Comparison of ENCODE assay signal across 1 cellular context in genomic region chr14:28774764-28775738, GRCh38.
TF ChIP-seq lines count a peak whose summit lies in the region.

No MANE protein-coding gene starts in this region.

TF ChIP-seq in HepG2, 621 proteins besides CTCF, POLR2A, EP300 and RAD21 (continued from another document):
- TF ChIP-seq, protein P1, sequence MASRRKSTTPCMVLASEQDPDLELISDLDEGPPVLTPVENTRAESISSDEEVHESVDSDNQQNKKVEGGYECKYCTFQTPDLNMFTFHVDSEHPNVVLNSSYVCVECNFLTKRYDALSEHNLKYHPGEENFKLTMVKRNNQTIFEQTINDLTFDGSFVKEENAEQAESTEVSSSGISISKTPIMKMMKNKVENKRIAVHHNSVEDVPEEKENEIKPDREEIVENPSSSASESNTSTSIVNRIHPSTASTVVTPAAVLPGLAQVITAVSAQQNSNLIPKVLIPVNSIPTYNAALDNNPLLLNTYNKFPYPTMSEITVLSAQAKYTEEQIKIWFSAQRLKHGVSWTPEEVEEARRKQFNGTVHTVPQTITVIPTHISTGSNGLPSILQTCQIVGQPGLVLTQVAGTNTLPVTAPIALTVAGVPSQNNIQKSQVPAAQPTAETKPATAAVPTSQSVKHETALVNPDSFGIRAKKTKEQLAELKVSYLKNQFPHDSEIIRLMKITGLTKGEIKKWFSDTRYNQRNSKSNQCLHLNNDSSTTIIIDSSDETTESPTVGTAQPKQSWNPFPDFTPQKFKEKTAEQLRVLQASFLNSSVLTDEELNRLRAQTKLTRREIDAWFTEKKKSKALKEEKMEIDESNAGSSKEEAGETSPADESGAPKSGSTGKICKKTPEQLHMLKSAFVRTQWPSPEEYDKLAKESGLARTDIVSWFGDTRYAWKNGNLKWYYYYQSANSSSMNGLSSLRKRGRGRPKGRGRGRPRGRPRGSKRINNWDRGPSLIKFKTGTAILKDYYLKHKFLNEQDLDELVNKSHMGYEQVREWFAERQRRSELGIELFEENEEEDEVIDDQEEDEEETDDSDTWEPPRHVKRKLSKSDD (CRISPR knock-in tag; IDR thresholded peaks at IDR 0.05; ENCODE audit: low read depth), result no peak
- TF ChIP-seq FLYWCH1 (CRISPR knock-in tag; IDR thresholded peaks at IDR 0.05) (no peak), PAXIP1 (CRISPR knock-in tag; conservative IDR thresholded peaks at IDR 0.05) (no peak), ZNF296 (CRISPR knock-in tag; conservative IDR thresholded peaks at IDR 0.05) (no peak)
